Comparison of ENCODE assay signal across 34 cellular contexts in the genomic region with DNA sequence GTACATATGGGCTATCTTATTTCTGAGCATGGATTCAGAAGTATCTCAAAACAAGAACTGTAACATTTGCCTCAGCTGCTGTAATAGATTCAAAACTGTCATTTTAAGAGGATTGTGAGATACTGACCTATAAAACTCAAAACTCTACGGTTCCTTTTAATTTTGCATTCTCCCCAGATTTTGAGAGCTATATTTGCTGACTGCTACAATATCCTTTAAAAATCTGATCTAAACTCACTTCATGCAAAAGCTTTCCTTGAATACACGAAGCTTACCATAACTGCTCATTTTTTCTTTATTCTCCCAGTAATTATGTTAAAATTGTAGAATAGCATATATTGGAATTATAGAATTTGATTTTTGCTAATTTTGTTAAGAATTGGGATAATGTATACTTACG.
"Had no signal": no experiment of that assay in that cellular context is flagged by ENCODE, and none has a peak within 500 bp of the region (broad histone marks: within the 10 kb centered on the region; RNA-seq: fewer than 3 reads in every experiment).

No MANE protein-coding gene starts in this region.

- DNase-seq: Karpas-422, Kasumi-1, MG63, MM.1S, MV-4-11, NCI-H1048, NCI-H1092, NCI-H1092 treated with DMSO at 0.1 percent for 48 hours, NCI-H1105, NCI-H1105 treated with DMSO at 0.1 percent for 48 hours, NCI-H1417, NCI-H1417 treated with DMSO at 0.1 percent for 48 hours, NCI-H1436, NCI-H1436 treated with DMSO at 0.1 percent for 48 hours, NCI-H146, NCI-H1694, NCI-H1694 treated with DMSO at 0.1 percent for 48 hours, NCI-H187, NCI-H187 treated with DMSO at 0.1 percent for 48 hours, NCI-H1930, NCI-H2029, NCI-H2029 treated with DMSO at 0.1 percent for 48 hours, NCI-H2081, NCI-H2081 treated with DMSO at 0.1 percent for 48 hours, NCI-H2107, NCI-H2171, NCI-H2171 treated with DMSO at 0.1 percent for 48 hours, NCI-H2227 treated with DMSO at 0.1 percent for 48 hours, NCI-H226, NCI-H345, NCI-H446, NCI-H446 treated with DMSO at 0.1 percent for 48 hours, NCI-H510A, NCI-H510A treated with DMSO at 0.1 percent for 48 hours had no signal

- H3K36me3 ChIP-seq: MG63 had no signal

- H3K4me3 ChIP-seq: MG63 had no signal

- H3K9me3 ChIP-seq: MG63 had no signal

- H3K27me3 ChIP-seq: MG63 had no signal
